18 cellular contexts compared by ENCODE assay signal in the genomic region with DNA sequence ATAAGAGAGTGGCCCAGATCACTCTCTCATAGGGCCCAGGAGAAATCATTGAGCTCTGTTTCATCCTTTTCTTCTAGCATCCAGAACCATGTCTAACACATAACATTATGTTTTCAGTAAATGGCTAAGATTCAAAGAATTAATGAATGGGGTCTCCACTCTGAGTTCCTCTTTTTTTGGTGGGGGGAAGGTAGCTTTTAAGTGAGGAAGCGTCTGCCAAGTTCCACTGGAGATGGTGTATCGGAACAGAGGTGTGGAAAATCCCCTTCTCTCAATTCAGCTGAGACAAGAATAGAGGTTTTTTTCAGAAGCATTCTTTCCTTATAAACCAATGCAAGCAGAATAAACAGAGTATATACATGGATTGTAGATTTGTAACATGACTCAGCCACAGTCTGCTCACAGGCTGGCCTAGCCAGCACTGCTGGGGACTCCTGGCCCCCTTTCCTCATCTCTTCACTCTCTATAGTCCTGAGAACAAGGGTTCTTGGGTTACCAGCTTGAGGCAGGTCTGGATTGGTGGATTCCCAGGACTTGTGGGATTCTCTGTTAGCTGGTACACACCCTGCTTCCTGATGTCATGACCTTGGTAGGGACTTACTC.
A peak's percentile ranks its signal among the peaks of the same experiment; 100 is the strongest.
DNase-seq lines count a peak whose midpoint lies in the region; ATAC-seq, FAIRE-seq and TF ChIP-seq lines count a peak whose summit lies in the region.
"Had no signal": no experiment of that assay in that cellular context is flagged by ENCODE, and none has a peak within 500 bp of the region (broad histone marks: within the 10 kb centered on the region; RNA-seq: fewer than 3 reads in every experiment).

No MANE protein-coding gene starts in this region.

- WGBS in smooth muscle cell (ENCODE audit: low lambda C conversion rate): 34% methylated on average over 2 of the region's 2 CpGs

- H3K36me3 ChIP-seq in smooth muscle cell (ENCODE audit: low read depth): no peaks in the 10 kb centered on the region
- H3K36me3 ChIP-seq: gastrocnemius medialis, right atrium auricular region, thyroid gland had no signal

- ATAC-seq in HG03565 (IDR thresholded peaks at IDR 0.05; ENCODE audit: unreplicated experiment): no peak
- ATAC-seq: body of pancreas, gastrocnemius medialis, PC-3 had no signal

- H2AFZ ChIP-seq in smooth muscle cell (ENCODE audit: low read depth): peak overlapping the region; percentile 27

- no peak for TF ChIP-seq CTCF in fibroblast of the aortic adventitia (IDR thresholded peaks at IDR 0.05; ENCODE audit: insufficient read depth, low read length)
- no peak for TF ChIP-seq CTCF in smooth muscle cell (IDR thresholded peaks at IDR 0.05; ENCODE audit: borderline replicate concordance, insufficient read depth, poor library complexity, severe bottlenecking)

- peaks cover 8% of the 10 kb centered on the region for H3K4me1 ChIP-seq in smooth muscle cell (ENCODE audit: low read depth)
- H3K4me1 ChIP-seq: body of pancreas, gastrocnemius medialis had no signal

- no peak for TF ChIP-seq POLR2A in GM12891 (IDR thresholded peaks at IDR 0.05; ENCODE audit: low read depth, low read length)

- H3K4me2 ChIP-seq in smooth muscle cell: peak overlapping the region; percentile 50

- peak overlapping the region; percentile 95 for H3K27ac ChIP-seq in smooth muscle cell (ENCODE audit: low read depth)
- H3K27ac ChIP-seq: body of pancreas, gastrocnemius medialis, right atrium auricular region, SK-N-MC, thyroid gland had no signal

- peaks cover 9% of the 10 kb centered on the region for H3F3A ChIP-seq in smooth muscle cell (ENCODE audit: low read depth)

- H3K27me3 ChIP-seq in smooth muscle cell (ENCODE audit: low read depth): no peaks in the 10 kb centered on the region
- H3K27me3 ChIP-seq: body of pancreas, gastrocnemius medialis, right atrium auricular region, thyroid gland had no signal

- FAIRE-seq in GM12891 (lab: Jason Lieb, UNC): no peak

- DNase-seq in GM12891 (ENCODE audit: insufficient read length, low spot score) (no peak), amniotic stem cell (lab: John Stamatoyannopoulos, UW) (peak; percentile 16), fibroblast of the aortic adventitia (ENCODE audit: low read depth) (peak; percentile 21), smooth muscle cell (lab: John Stamatoyannopoulos, UW; ENCODE audit: unreplicated experiment) (no peak), DMS 273 treated with DMSO at 0.1 percent for 48 hours (lab: John Stamatoyannopoulos, UW) (no peak), iPS-NIHi11 (ENCODE audit: low spot score) (no peak)
- DNase-seq: activated gamma-delta T cell treated with Interleukin-2 at 50 U/mL for 16 hours; body of pancreas; CD4-positive, CD25-positive, alpha-beta regulatory T cell; EL; gastrocnemius medialis; NCI-H2029; NCI-H524 treated with DMSO at 0.1 percent for 48 hours; PC-3; thyroid gland had no signal

- H3K79me2 ChIP-seq in smooth muscle cell (ENCODE audit: low read depth): peaks cover under 1% of the 10 kb centered on the region

- peak overlapping the region; percentile 71 for H3K9ac ChIP-seq in smooth muscle cell (ENCODE audit: low read depth)

- no peaks in the 10 kb centered on the region for H4K20me1 ChIP-seq in smooth muscle cell (ENCODE audit: low read depth)

- H3K4me3 ChIP-seq in fibroblast of the aortic adventitia (ENCODE audit: low read depth, low read length): no peak overlapping the region
- H3K4me3 ChIP-seq in smooth muscle cell: no peak overlapping the region
- H3K4me3 ChIP-seq: body of pancreas, gastrocnemius medialis, right atrium auricular region, SK-N-MC, thyroid gland had no signal

- H3K9me3 ChIP-seq in smooth muscle cell (replicated peaks; ENCODE audit: low read depth): no peaks in the 10 kb centered on the region
- H3K9me3 ChIP-seq: body of pancreas, gastrocnemius medialis, right atrium auricular region, thyroid gland had no signal

TF ChIP-seq in GM12891, 5 proteins besides CTCF, POLR2A, EP300 and RAD21:
- TF ChIP-seq SPI1 (IDR thresholded peaks at IDR 0.05; ENCODE audit: low read depth, low read length) (peak; percentile 73), POLR2AphosphoS5 (IDR thresholded peaks at IDR 0.05; ENCODE audit: low read depth, low read length) (no peak)

Comparison
In these comparisons a context has a peak if more than half of its experiments do, and no peak if none do; other contexts are left out.
1. DNase-seq: peak in amniotic stem cell (single experiment) and fibroblast of the aortic adventitia (single experiment); none in GM12891 (single experiment), smooth muscle cell (single experiment), DMS 273 treated with DMSO at 0.1 percent for 48 hours (single experiment) and iPS-NIHi11 (single experiment).